ENCODE assay signal across 16 cellular contexts in the genomic region with DNA sequence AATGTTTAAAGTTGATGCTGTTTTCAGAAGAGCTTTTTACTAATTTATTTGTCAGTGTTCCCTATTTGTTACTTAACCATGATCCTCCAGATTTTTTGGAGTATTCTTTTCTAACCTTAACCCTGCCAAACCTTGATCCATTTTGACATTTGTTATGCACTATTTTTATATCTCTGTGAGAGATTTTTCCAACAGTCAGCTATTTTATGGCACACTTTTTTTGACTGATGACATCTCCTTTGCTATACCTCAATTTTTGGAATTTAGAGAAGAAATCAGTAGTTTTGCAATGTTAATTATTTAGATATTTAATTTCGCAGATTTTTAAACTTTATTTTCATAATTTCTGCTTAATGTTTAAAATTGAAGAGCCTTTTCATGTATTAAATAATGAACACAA.
DNase-seq lines count a peak whose midpoint lies in the region; ATAC-seq, FAIRE-seq and TF ChIP-seq lines count a peak whose summit lies in the region.
"Had no signal": no experiment of that assay in that cellular context is flagged by ENCODE, and none has a peak within 500 bp of the region (broad histone marks: within the 10 kb centered on the region; RNA-seq: fewer than 3 reads in every experiment).

No MANE protein-coding gene starts in this region.

- ATAC-seq in K562 (no peak), GM21825 (IDR thresholded peaks at IDR 0.05; ENCODE audit: unreplicated experiment) (no peak)

- 0 out of 3 replicates have a peak, but pooled peaks cover 4% of the 10 kb centered on the region for H3K36me3 ChIP-seq in K562 (ENCODE audit: control insufficient read depth, insufficient read depth, low read length)
- H3K36me3 ChIP-seq: BE2C had no signal

- no peak overlapping the region for H3K9ac ChIP-seq in K562 (ENCODE audit: insufficient read depth in 1 of 2, low read depth in 2 of 2, low read length in 2 of 2)

- no peak overlapping the region for H3K4me3 Mint-ChIP-seq in osteocyte (ENCODE audit: unreplicated experiment)
- H3K4me3 Mint-ChIP-seq in activated naive CD8-positive, alpha-beta T cell treated with anti-CD3 and anti-CD28 coated beads for 36 hours: no peak overlapping the region
- H3K4me3 Mint-ChIP-seq: CD4-positive, alpha-beta memory T cell; H9; IgD-negative memory B cell had no signal

- H2AFZ ChIP-seq in K562 (ENCODE audit: low read depth, low read length): no peak overlapping the region

- no peaks in the 10 kb centered on the region for H3K27me3 ChIP-seq in K562 (ENCODE audit: control insufficient read depth in 2 of 2, insufficient read depth in 2 of 2, low read length in 2 of 2)
- H3K27me3 ChIP-seq: BE2C had no signal

- H3K9me3 ChIP-seq in K562 (replicated peaks; ENCODE audit: control insufficient read depth, insufficient read depth, low read depth, low read length): no peaks in the 10 kb centered on the region
- H3K9me3 ChIP-seq: BE2C had no signal

- in situ Hi-C loops in G401 (cut with HindIII; ENCODE audit: low sequenced_read_pairs) (no loop called here), K562 (cut with MboI) (no loop called here)

- H3K4me1 ChIP-seq in K562 (replicated peaks in 1 of 2; ENCODE audit: control insufficient read depth in 2 of 2, insufficient read depth in 2 of 2, low read length in 2 of 2): no peaks in the 10 kb centered on the region
- H3K4me1 ChIP-seq: BE2C had no signal

- H3K9me3 Mint-ChIP-seq in osteocyte (ENCODE audit: unreplicated experiment): peaks cover 4% of the 10 kb centered on the region
- H3K9me3 Mint-ChIP-seq in activated naive CD8-positive, alpha-beta T cell treated with anti-CD3 and anti-CD28 coated beads for 36 hours: no peaks in the 10 kb centered on the region
- H3K9me3 Mint-ChIP-seq: H9 had no signal

- no peaks in the 10 kb centered on the region for H4K20me1 ChIP-seq in K562 (replicated peaks; ENCODE audit: control insufficient read depth, insufficient read depth, low read length)

- TF ChIP-seq CTCF in K562 (IDR thresholded peaks at IDR 0.05 in 2 of 3, conservative IDR thresholded peaks at IDR 0.05 in 1 of 3; ENCODE audit: insufficient read depth in 2 of 3, low read depth in 1 of 3, low read length in 3 of 3) (no peak), osteocyte (IDR thresholded peaks at IDR 0.05) (no peak)

- TF ChIP-seq EP300 in K562 (IDR thresholded peaks at IDR 0.05; ENCODE audit: low read length): no peak

- no peak overlapping the region for H3K27ac ChIP-seq in K562 (ENCODE audit: extremely low read depth, low read depth, low read length)
- H3K27ac ChIP-seq: C4-2B had no signal

- BruUV-seq in K562 (replicated peaks; lab: Mats Ljungman, UMichigan): no TSS peak

- no peak for FAIRE-seq in K562 (lab: Jason Lieb, UNC)
- FAIRE-seq in endometrium (lab: Jason Lieb, UNC): peak; percentile 4
- FAIRE-seq: G401.6, GM12891 had no signal

- intact Hi-C loops in K562 (cut with micrococcal nuclease): no loop called here

- peak overlapping the region; percentile 13 for H3K27ac Mint-ChIP-seq in osteocyte (ENCODE audit: unreplicated experiment)
- no peak overlapping the region for H3K27ac Mint-ChIP-seq in activated naive CD8-positive, alpha-beta T cell treated with anti-CD3 and anti-CD28 coated beads for 36 hours
- H3K27ac Mint-ChIP-seq: IgD-negative memory B cell had no signal

- DNase-seq in G401 (ENCODE audit: low spot score): peak; percentile 43
- no peak for DNase-seq in K562 (ENCODE audit: extremely low read depth in 1 of 4, low spot score in 3 of 4)
- no peak for DNase-seq in osteocyte (ENCODE audit: extremely low spot score, unreplicated experiment)
- DNase-seq in HK-2 (ENCODE audit: unreplicated experiment): no peak
- DNase-seq in activated naive CD8-positive, alpha-beta T cell treated with anti-CD3 and anti-CD28 coated beads for 36 hours: no peak
- DNase-seq: BE2C; CD4-positive, alpha-beta memory T cell; DMS79; GOT3; H9 had no signal

- CTCF ChIA-PET in K562 (lab: Yijun Ruan, JAX; ENCODE audit: low intra/inter-chr PET ratio): no interaction called here

- TF ChIP-seq POLR2A in K562 (conservative IDR thresholded peaks at IDR 0.05): no peak

- H3K4me2 ChIP-seq in K562 (ENCODE audit: insufficient read depth, low read length): no peak overlapping the region

- TF ChIP-seq RAD21 in K562 (CRISPR knock-in tag; conservative IDR thresholded peaks at IDR 0.05 in 1 of 2, IDR thresholded peaks at IDR 0.05 in 1 of 2): no peak

- peaks cover 55% of the 10 kb centered on the region for H3K36me3 Mint-ChIP-seq in osteocyte (ENCODE audit: unreplicated experiment)
- H3K36me3 Mint-ChIP-seq in activated naive CD8-positive, alpha-beta T cell treated with anti-CD3 and anti-CD28 coated beads for 36 hours: peaks cover 12% of the 10 kb centered on the region

- POLR2A ChIA-PET in K562 (lab: Yijun Ruan, JAX): interaction anchor here (1.1 kb wide), 1 partner anchor 13 kb away, joined by 3 read pairs; no protein-coding TSS in a partner anchor

- peaks cover 21% of the 10 kb centered on the region for H3K4me1 Mint-ChIP-seq in osteocyte (ENCODE audit: unreplicated experiment)
- H3K4me1 Mint-ChIP-seq in activated naive CD8-positive, alpha-beta T cell treated with anti-CD3 and anti-CD28 coated beads for 36 hours: no peaks in the 10 kb centered on the region
- H3K4me1 Mint-ChIP-seq: CD4-positive, alpha-beta memory T cell; H9; IgD-negative memory B cell had no signal

- H3K4me3 ChIP-seq in K562: no peak overlapping the region

- H3K9me1 ChIP-seq in K562 (ENCODE audit: control insufficient read depth, insufficient read depth, low read length): no peaks in the 10 kb centered on the region

- no peaks in the 10 kb centered on the region for H3K27me3 Mint-ChIP-seq in osteocyte (ENCODE audit: unreplicated experiment)
- H3K27me3 Mint-ChIP-seq in activated naive CD8-positive, alpha-beta T cell treated with anti-CD3 and anti-CD28 coated beads for 36 hours: no peaks in the 10 kb centered on the region
- H3K27me3 Mint-ChIP-seq: CD4-positive, alpha-beta memory T cell; IgD-negative memory B cell had no signal

- no peaks in the 10 kb centered on the region for H3K79me2 ChIP-seq in K562 (ENCODE audit: control insufficient read depth, insufficient read depth, low read length)

- WGBS in K562 (ENCODE audit: insufficient coverage, low coverage, missing lambda C conversion rate): 59% methylated on average over 1 of the region's 1 CpG

TF ChIP-seq in K562, 482 proteins besides CTCF, POLR2A, EP300 and RAD21:
- peak; percentile 55 for TF ChIP-seq ZNF316 (IDR thresholded peaks at IDR 0.05)
- TF ChIP-seq ZNF280B (CRISPR knock-in tag; IDR thresholded peaks at IDR 0.05): no peak
- peak; percentile 25; the same call in 1 of the 2 replicates for TF ChIP-seq C11orf30 (IDR thresholded peaks at IDR 0.05; ENCODE audit: low read depth)
